Comparison of ENCODE assay signal across 35 cellular contexts in the genomic region with DNA sequence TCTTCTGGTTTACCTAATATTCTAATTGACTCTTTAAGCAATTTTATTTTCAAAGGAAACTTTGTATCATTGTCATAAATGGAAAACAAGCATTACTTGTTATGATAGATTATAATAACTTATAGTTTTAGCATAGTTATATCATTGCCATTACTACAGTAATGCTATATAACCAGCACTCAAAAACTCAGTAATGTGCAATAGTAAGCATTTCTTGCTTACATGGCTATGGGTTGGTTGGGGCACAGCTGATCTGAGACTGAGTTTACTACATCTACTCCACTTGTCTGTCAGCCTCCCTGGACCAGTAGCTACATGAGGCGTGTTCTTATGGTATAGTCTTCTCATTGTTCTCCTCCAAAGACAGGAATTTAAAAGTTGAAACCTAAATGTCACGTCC.
"Had no signal": no experiment of that assay in that cellular context is flagged by ENCODE, and none has a peak within 500 bp of the region (broad histone marks: within the 10 kb centered on the region; RNA-seq: fewer than 3 reads in every experiment).

No MANE protein-coding gene starts in this region.

- H3K27me3 ChIP-seq: MG63 had no signal

- H3K36me3 ChIP-seq: MG63 had no signal

- H3K9me3 ChIP-seq: MG63 had no signal

- DNase-seq: Kasumi-1, MG63, MM.1S, MV-4-11, NCI-H1048, NCI-H1092, NCI-H1092 treated with DMSO at 0.1 percent for 48 hours, NCI-H1105, NCI-H1105 treated with DMSO at 0.1 percent for 48 hours, NCI-H1417, NCI-H1417 treated with DMSO at 0.1 percent for 48 hours, NCI-H1436, NCI-H1436 treated with DMSO at 0.1 percent for 48 hours, NCI-H146, NCI-H1694, NCI-H1694 treated with DMSO at 0.1 percent for 48 hours, NCI-H187, NCI-H187 treated with DMSO at 0.1 percent for 48 hours, NCI-H1930, NCI-H2029, NCI-H2029 treated with DMSO at 0.1 percent for 48 hours, NCI-H2081, NCI-H2081 treated with DMSO at 0.1 percent for 48 hours, NCI-H2107, NCI-H2171, NCI-H2171 treated with DMSO at 0.1 percent for 48 hours, NCI-H2227 treated with DMSO at 0.1 percent for 48 hours, NCI-H226, NCI-H345, NCI-H446, NCI-H446 treated with DMSO at 0.1 percent for 48 hours, NCI-H510A, NCI-H510A treated with DMSO at 0.1 percent for 48 hours, NCI-H524, NCI-H524 treated with DMSO at 0.1 percent for 48 hours had no signal

- H3K4me3 ChIP-seq: MG63 had no signal
